ENCODE assay signal across 9 cellular contexts in genomic region chr12:121133838-121134237, GRCh38. TPM values are rescaled to one million over a fixed set of nuclear protein-coding genes. Genes with fewer than 3 reads are reported as not detected.
A peak's percentile ranks its signal among the peaks of the same experiment; 100 is the strongest.
DNase-seq lines count a peak whose midpoint lies in the region; ATAC-seq and TF ChIP-seq lines count a peak whose summit lies in the region.
"Had no signal": no experiment of that assay in that cellular context is flagged by ENCODE, and none has a peak within 500 bp of the region (broad histone marks: within the 10 kb centered on the region; RNA-seq: fewer than 3 reads in every experiment).

No MANE protein-coding gene starts in this region.

- H3K4me3 ChIP-seq in upper lobe of left lung, result peak overlapping the region in 1 of 4 donors; percentile 60

- peaks cover 37% of the 10 kb centered on the region for H3K36me3 Mint-ChIP-seq in activated naive CD4-positive, alpha-beta T cell treated with anti-CD3 and anti-CD28 coated beads, Interleukin-2, amount 10 ng/mL, durations not matched to agents 7 days and 5 days
- peaks cover 4% of the 10 kb centered on the region for H3K36me3 Mint-ChIP-seq in activated CD4-positive, alpha-beta memory T cell treated with anti-CD3 and anti-CD28 coated beads for 36 hours
- H3K36me3 Mint-ChIP-seq in immature natural killer cell, result peaks cover 0 to 9% (median 9%) of the 10 kb centered on the region in 3 donors

- H3K36me3 ChIP-seq in upper lobe of left lung, result no peaks in the 10 kb centered on the region

- POLR2A ChIA-PET in activated CD4-positive, alpha-beta memory T cell treated with anti-CD3 and anti-CD28 coated beads for 36 hours (lab: Charles Lee), result no interaction called here

- no peak for DNase-seq in activated naive CD4-positive, alpha-beta T cell treated with anti-CD3 and anti-CD28 coated beads, Interleukin-2, amount 10 ng/mL, durations not matched to agents 7 days and 5 days
- no peak for DNase-seq in activated naive CD4-positive, alpha-beta T cell (lab: John Stamatoyannopoulos, UW)
- DNase-seq in activated CD4-positive, alpha-beta memory T cell treated with anti-CD3 and anti-CD28 coated beads for 36 hours, result no peak
- DNase-seq in immature natural killer cell, result no peak
- no peak for DNase-seq in upper lobe of left lung
- DNase-seq in NCI-H526 (lab: John Stamatoyannopoulos, UW), result no peak

- peak overlapping the region; percentile 99 for H3K27ac Mint-ChIP-seq in activated naive CD4-positive, alpha-beta T cell treated with anti-CD3 and anti-CD28 coated beads, Interleukin-2, amount 10 ng/mL, durations not matched to agents 7 days and 5 days
- H3K27ac Mint-ChIP-seq in activated CD4-positive, alpha-beta memory T cell treated with anti-CD3 and anti-CD28 coated beads for 36 hours, result peak overlapping the region; percentile 65
- peak overlapping the region in 5 of 6 donors; percentile 55 to 88 (median 66) for H3K27ac Mint-ChIP-seq in immature natural killer cell

- 77 to 95% methylated on average over 7 of the region's 7 CpGs for WGBS in upper lobe of left lung, 2 donors

- CTCF ChIA-PET in activated naive CD4-positive, alpha-beta T cell treated with anti-CD3 and anti-CD28 coated beads, Interleukin-2, amount 10 ng/mL, durations not matched to agents 7 days and 5 days (lab: Charles Lee), result no interaction called here
- CTCF ChIA-PET in activated CD4-positive, alpha-beta memory T cell treated with anti-CD3 and anti-CD28 coated beads for 36 hours (lab: Charles Lee), result no interaction called here

- H3K27me3 Mint-ChIP-seq in activated naive CD4-positive, alpha-beta T cell treated with anti-CD3 and anti-CD28 coated beads, Interleukin-2, amount 10 ng/mL, durations not matched to agents 7 days and 5 days, result no peaks in the 10 kb centered on the region
- H3K27me3 Mint-ChIP-seq in activated CD4-positive, alpha-beta memory T cell treated with anti-CD3 and anti-CD28 coated beads for 36 hours, result no peaks in the 10 kb centered on the region
- peaks cover 0 to 14% (median 2%) of the 10 kb centered on the region in 3 donors for H3K27me3 Mint-ChIP-seq in immature natural killer cell (ENCODE audit: low read depth in 3 of 3)

- H3K4me3 Mint-ChIP-seq in activated naive CD4-positive, alpha-beta T cell treated with anti-CD3 and anti-CD28 coated beads, Interleukin-2, amount 10 ng/mL, durations not matched to agents 7 days and 5 days, result peak overlapping the region; percentile 90
- H3K4me3 Mint-ChIP-seq in activated CD4-positive, alpha-beta memory T cell treated with anti-CD3 and anti-CD28 coated beads for 36 hours, result peak overlapping the region; percentile 89
- peak overlapping the region; percentile 90 to 98 (median 93) for H3K4me3 Mint-ChIP-seq in immature natural killer cell

- peaks cover 5% of the 10 kb centered on the region for H3K9me3 Mint-ChIP-seq in activated naive CD4-positive, alpha-beta T cell treated with anti-CD3 and anti-CD28 coated beads, Interleukin-2, amount 10 ng/mL, durations not matched to agents 7 days and 5 days
- H3K9me3 Mint-ChIP-seq in activated CD4-positive, alpha-beta memory T cell treated with anti-CD3 and anti-CD28 coated beads for 36 hours, result peaks cover 2% of the 10 kb centered on the region
- H3K9me3 Mint-ChIP-seq in immature natural killer cell, result no peaks in the 10 kb centered on the region

- no peak for TF ChIP-seq CTCF in upper lobe of left lung (IDR thresholded peaks at IDR 0.05)

- peak overlapping the region; percentile 75 to 81 (median 80) for H3K27ac ChIP-seq in upper lobe of left lung

- no peaks in the 10 kb centered on the region for H3K27me3 ChIP-seq in upper lobe of left lung

- TF ChIP-seq POLR2A in upper lobe of left lung (IDR thresholded peaks at IDR 0.05), result no peak

- ATAC-seq in upper lobe of left lung (ENCODE audit: low FRiP score in 2 of 2), result no peak
- no peak for ATAC-seq in esophagus mucosa
- no peak for ATAC-seq in HG02840 (IDR thresholded peaks at IDR 0.05; ENCODE audit: low FRiP score, unreplicated experiment)

- H3K4me1 Mint-ChIP-seq in activated naive CD4-positive, alpha-beta T cell treated with anti-CD3 and anti-CD28 coated beads, Interleukin-2, amount 10 ng/mL, durations not matched to agents 7 days and 5 days, result peaks cover 70% of the 10 kb centered on the region
- H3K4me1 Mint-ChIP-seq in activated CD4-positive, alpha-beta memory T cell treated with anti-CD3 and anti-CD28 coated beads for 36 hours (ENCODE audit: low read depth), result peaks cover 54% of the 10 kb centered on the region
- H3K4me1 Mint-ChIP-seq in immature natural killer cell, result peaks cover 54 to 67% of the 10 kb centered on the region in 2 donors

- peaks cover 27 to 40% (median 37%) of the 10 kb centered on the region in 4 donors for H3K4me1 ChIP-seq in upper lobe of left lung

- intact Hi-C loops in activated CD4-positive, alpha-beta memory T cell treated with anti-CD3 and anti-CD28 coated beads for 36 hours (cut with micrococcal nuclease), result no loop called here

- no peak for TF ChIP-seq EP300 in upper lobe of left lung (IDR thresholded peaks at IDR 0.05)

- no peaks in the 10 kb centered on the region for H3K9me3 ChIP-seq in upper lobe of left lung

RNA-seq across cellular contexts. Expression of gene P2RX7, which starts 1.2 kb away (rescaled TPM):
- total RNA-seq in activated CD4-positive, alpha-beta memory T cell treated with anti-CD3 and anti-CD28 coated beads for 36 hours, result 10 to 100 TPM; 11.3 to 12.2 TPM
- 10 to 100 TPM in 2 of 3 donors, 1 to 10 TPM in 1; 7.5 to 17.4 (median 12.9) TPM for polyA plus RNA-seq in immature natural killer cell
- 10 to 100 TPM in 4 of 6 donors, 1 to 10 TPM in 2; 8.2 to 37.1 (median 15.4) TPM for total RNA-seq in upper lobe of left lung
- 4.1 TPM for total RNA-seq in esophagus mucosa
- polyA plus RNA-seq: neural cell had no signal
